18 cellular contexts compared by ENCODE assay signal in genomic region chr18:2774669-2775068, GRCh38.
DNase-seq lines count a peak whose midpoint lies in the region; ATAC-seq and TF ChIP-seq lines count a peak whose summit lies in the region.
"Had no signal": no experiment of that assay in that cellular context is flagged by ENCODE, and none has a peak within 500 bp of the region (broad histone marks: within the 10 kb centered on the region; RNA-seq: fewer than 3 reads in every experiment).

No MANE protein-coding gene starts in this region.

- intact Hi-C loops in breast epithelium (cut with DNase I; ENCODE audit: low total_unique reads), result no loop called here

- peaks cover 5% of the 10 kb centered on the region for H3K4me1 Mint-ChIP-seq in activated T-cell treated with anti-CD3 and anti-CD28 coated beads, Interleukin-2, amount 50 U/mL, for 24 hours (ENCODE audit: low read depth)
- no peaks in the 10 kb centered on the region for H3K4me1 Mint-ChIP-seq in activated naive CD8-positive, alpha-beta T cell treated with anti-CD3 and anti-CD28 coated beads, Interleukin-2, amount 10 ng/mL, durations not matched to agents 7 days and 5 days
- no peaks in the 10 kb centered on the region for H3K4me1 Mint-ChIP-seq in immature natural killer cell

- TF ChIP-seq POLR2A in breast epithelium (IDR thresholded peaks at IDR 0.05), result no peak

- no peak for ATAC-seq in activated naive CD8-positive, alpha-beta T cell treated with anti-CD3 and anti-CD28 coated beads, Interleukin-2, amount 10 ng/mL, durations not matched to agents 7 days and 5 days (ENCODE audit: low read depth)
- no peak for ATAC-seq in HG02642 (IDR thresholded peaks at IDR 0.05; ENCODE audit: poor library complexity, unreplicated experiment)
- ATAC-seq: CD8-positive, alpha-beta T cell; HCT116 had no signal

- H3K9me3 Mint-ChIP-seq in activated T-cell treated with anti-CD3 and anti-CD28 coated beads, Interleukin-2, amount 50 U/mL, for 24 hours, result no peaks in the 10 kb centered on the region
- no peaks in the 10 kb centered on the region for H3K9me3 Mint-ChIP-seq in activated naive CD8-positive, alpha-beta T cell treated with anti-CD3 and anti-CD28 coated beads, Interleukin-2, amount 10 ng/mL, durations not matched to agents 7 days and 5 days
- no peaks in the 10 kb centered on the region for H3K9me3 Mint-ChIP-seq in immature natural killer cell
- H3K9me3 Mint-ChIP-seq: CD8-positive, alpha-beta T cell; HFFc6 had no signal

- no peaks in the 10 kb centered on the region for H3K27me3 ChIP-seq in neutrophil
- H3K27me3 ChIP-seq in breast epithelium, result no peaks in the 10 kb centered on the region
- H3K27me3 ChIP-seq: BLaER1 treated with 17β-estradiol and CSF1 and Interleukin-3, amounts not matched to agents 10 nM and 100 nM had no signal

- H3K27ac Mint-ChIP-seq in activated T-cell treated with anti-CD3 and anti-CD28 coated beads, Interleukin-2, amount 50 U/mL, for 24 hours, result peak overlapping the region; percentile 8
- H3K27ac Mint-ChIP-seq in activated naive CD8-positive, alpha-beta T cell treated with anti-CD3 and anti-CD28 coated beads, Interleukin-2, amount 10 ng/mL, durations not matched to agents 7 days and 5 days, result peak overlapping the region; percentile 42
- H3K27ac Mint-ChIP-seq in immature natural killer cell, result peak overlapping the region in 4 of 6 donors; percentile 34 to 66 (median 47)
- H3K27ac Mint-ChIP-seq: CD8-positive, alpha-beta T cell; HFFc6 had no signal

- H3K27me3 Mint-ChIP-seq in activated T-cell treated with anti-CD3 and anti-CD28 coated beads, Interleukin-2, amount 50 U/mL, for 24 hours, result no peaks in the 10 kb centered on the region
- H3K27me3 Mint-ChIP-seq in activated naive CD8-positive, alpha-beta T cell treated with anti-CD3 and anti-CD28 coated beads, Interleukin-2, amount 10 ng/mL, durations not matched to agents 7 days and 5 days, result no peaks in the 10 kb centered on the region
- peaks cover 0 to 5% (median 0%) of the 10 kb centered on the region in 3 donors for H3K27me3 Mint-ChIP-seq in immature natural killer cell (ENCODE audit: low read depth in 3 of 3)

- TF ChIP-seq CTCF in neutrophil (IDR thresholded peaks at IDR 0.05), result no peak
- TF ChIP-seq CTCF in breast epithelium (IDR thresholded peaks at IDR 0.05), result no peak
- no peak for TF ChIP-seq CTCF in foreskin fibroblast (IDR thresholded peaks at IDR 0.05; ENCODE audit: low read depth, low read length)

- peaks cover 92% of the 10 kb centered on the region for H3K36me3 Mint-ChIP-seq in activated T-cell treated with anti-CD3 and anti-CD28 coated beads, Interleukin-2, amount 50 U/mL, for 24 hours (ENCODE audit: low read depth)
- H3K36me3 Mint-ChIP-seq in activated naive CD8-positive, alpha-beta T cell treated with anti-CD3 and anti-CD28 coated beads, Interleukin-2, amount 10 ng/mL, durations not matched to agents 7 days and 5 days, result peaks cover 35% of the 10 kb centered on the region
- H3K36me3 Mint-ChIP-seq in immature natural killer cell, result peaks cover 8 to 60% (median 31%) of the 10 kb centered on the region in 3 donors

- POLR2A ChIA-PET in activated naive CD8-positive, alpha-beta T cell treated with anti-CD3 and anti-CD28 coated beads, Interleukin-2, amount 10 ng/mL, durations not matched to agents 7 days and 5 days (lab: Charles Lee), result no interaction called here

- DNase-seq in activated T-cell treated with anti-CD3 and anti-CD28 coated beads, Interleukin-2, amount 50 U/mL, for 24 hours, result no peak
- DNase-seq in activated T-cell treated with anti-CD3 and anti-CD28 coated beads, Interleukin-2, amount 50 U/mL, for 1 hour, result no peak
- DNase-seq in activated naive CD8-positive, alpha-beta T cell treated with anti-CD3 and anti-CD28 coated beads, Interleukin-2, amount 10 ng/mL, durations not matched to agents 7 days and 5 days, result no peak
- DNase-seq in immature natural killer cell (no peak), breast epithelium (ENCODE audit: low spot score in 2 of 2) (no peak), foreskin fibroblast (no peak)
- DNase-seq: 8988T; Calu3; CD8-positive, alpha-beta T cell; DMS79 treated with DMSO at 0.1 percent for 48 hours; GF-D8; GOT3; H7; HFFc6 had no signal

- H3K36me3 ChIP-seq in neutrophil (peaks cover 100% of the 10 kb centered on the region), breast epithelium (no peaks in the 10 kb centered on the region)

- no peak overlapping the region for H3K4me3 Mint-ChIP-seq in activated T-cell treated with anti-CD3 and anti-CD28 coated beads, Interleukin-2, amount 50 U/mL, for 24 hours
- H3K4me3 Mint-ChIP-seq in activated naive CD8-positive, alpha-beta T cell treated with anti-CD3 and anti-CD28 coated beads, Interleukin-2, amount 10 ng/mL, durations not matched to agents 7 days and 5 days, result no peak overlapping the region
- no peak overlapping the region for H3K4me3 Mint-ChIP-seq in immature natural killer cell
- H3K4me3 Mint-ChIP-seq: CD8-positive, alpha-beta T cell; HFFc6 had no signal

- peak overlapping the region; percentile 11 for H3K27ac ChIP-seq in neutrophil
- no peak overlapping the region for H3K27ac ChIP-seq in breast epithelium
- H3K27ac ChIP-seq: BLaER1 treated with 17β-estradiol and CSF1 and Interleukin-3, amounts not matched to agents 10 nM and 100 nM had no signal

- H3K4me3 ChIP-seq in neutrophil (ENCODE audit: low read depth in 1 of 2, low read length in 1 of 2), result no peak overlapping the region
- no peak overlapping the region for H3K4me3 ChIP-seq in breast epithelium
- H3K4me3 ChIP-seq in foreskin fibroblast (ENCODE audit: low read depth in 1 of 2, low read length in 2 of 2), result no peak overlapping the region
- H3K4me3 ChIP-seq: BLaER1 treated with 17β-estradiol and CSF1 and Interleukin-3, amounts not matched to agents 10 nM and 100 nM had no signal

- H3K4me1 ChIP-seq in neutrophil (ENCODE audit: control insufficient read depth in 1 of 2, insufficient read depth in 1 of 2, low read depth in 1 of 2, low read length in 1 of 2) (no peaks in the 10 kb centered on the region), breast epithelium (no peaks in the 10 kb centered on the region)

- H3K9me3 ChIP-seq in neutrophil (peaks cover 6% of the 10 kb centered on the region), breast epithelium (no peaks in the 10 kb centered on the region)
- H3K9me3 ChIP-seq: BLaER1 treated with 17β-estradiol and CSF1 and Interleukin-3, amounts not matched to agents 10 nM and 100 nM had no signal
